26 cellular contexts compared by ENCODE assay signal in the genomic region with DNA sequence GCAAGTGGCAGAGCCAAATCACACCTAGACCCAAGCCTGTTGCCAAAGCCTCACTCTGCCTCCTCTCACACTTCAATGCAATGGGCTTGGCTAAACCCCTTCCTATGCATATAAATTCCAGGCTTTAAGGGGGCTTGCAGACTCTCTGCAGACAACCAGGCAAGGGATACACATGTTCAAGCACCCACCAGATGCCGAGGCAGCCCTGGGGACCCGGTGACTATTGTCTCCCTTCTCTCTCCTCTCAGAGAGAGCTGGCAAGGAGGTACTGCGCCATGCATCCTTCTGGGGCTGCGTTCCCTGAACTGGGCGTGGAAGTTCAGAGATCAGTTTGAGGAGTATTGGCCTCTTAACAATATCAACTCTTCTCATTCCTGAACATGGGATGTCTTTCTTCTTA.
"Had no signal": no experiment of that assay in that cellular context is flagged by ENCODE, and none has a peak within 500 bp of the region (broad histone marks: within the 10 kb centered on the region; RNA-seq: fewer than 3 reads in every experiment).

No MANE protein-coding gene starts in this region.

- H3K36me3 ChIP-seq: brain microvascular endothelial cell, esophagus muscularis mucosa, left ventricle myocardium inferior, ovary, right lobe of liver, upper lobe of left lung had no signal

- H3K4me1 ChIP-seq: esophagus muscularis mucosa, right lobe of liver, upper lobe of left lung had no signal

- H3K9me3 ChIP-seq: left ventricle myocardium inferior, ovary, right lobe of liver, upper lobe of left lung had no signal

- H3K27me3 ChIP-seq: brain microvascular endothelial cell, foreskin keratinocyte, ovary, right lobe of liver, upper lobe of left lung had no signal

- FAIRE-seq: astrocyte, islet of Langerhans had no signal

- H3K4me3 ChIP-seq: esophagus muscularis mucosa, left ventricle myocardium inferior, lung, ovary, right lobe of liver, skin epidermis, upper lobe of left lung had no signal

- H3K27ac ChIP-seq: brain microvascular endothelial cell, esophagus muscularis mucosa, foreskin keratinocyte, left ventricle myocardium inferior, ovary, right lobe of liver, skin epidermis, upper lobe of left lung had no signal

- ATAC-seq: activated CD8-positive, alpha-beta T cell treated with anti-CD3 and anti-CD28 coated beads, Interleukin-2, amount 10 ng/mL, durations not matched to agents 7 days and 5 days; activated T-cell treated with anti-CD3 and anti-CD28 coated beads, Interleukin-2, amount 50 U/mL, for 4 hours; foreskin keratinocyte; right lobe of liver; SK-N-SH treated with all-trans-retinoic acid at 6 μM for 48 hours; stimulated activated effector memory CD8-positive, alpha-beta T cell treated with anti-CD3 and anti-CD28 coated beads, Interleukin-12 subunit alpha, Interleukin-12 subunit beta, amount 100 ng/mL, for 72 hours; T-helper 17 cell had no signal

- DNase-seq: activated CD4-positive, alpha-beta T cell treated with anti-CD3 and anti-CD28 coated beads for 1 hour; activated CD4-positive, alpha-beta T cell treated with anti-CD3 and anti-CD28 coated beads, Interleukin-2, amount 10 ng/mL, durations not matched to agents 7 days and 5 days; activated CD8-positive, alpha-beta T cell treated with anti-CD3 and anti-CD28 coated beads, Interleukin-2, amount 10 ng/mL, durations not matched to agents 7 days and 5 days; activated naive CD4-positive, alpha-beta T cell treated with anti-CD3 and anti-CD28 coated beads, Interleukin-2, amount 50 U/mL, for 16 hours; activated T-cell treated with anti-CD3 and anti-CD28 coated beads, Interleukin-2, amount 50 U/mL, for 4 hours; amniotic stem cell; brain microvascular endothelial cell; caudate nucleus; foreskin keratinocyte; glutamatergic neuron; left ventricle myocardium inferior; stimulated activated CD4-positive, alpha-beta T cell treated with anti-CD3 and anti-CD28 coated beads, Interleukin-12 subunit alpha, Interleukin-12 subunit beta, amount 100 ng/mL, for 4 hours; stimulated activated CD4-positive, alpha-beta T cell treated with anti-CD3 and anti-CD28 coated beads, Interleukin-4, amount 100 ng/mL, for 1 hour; substantia nigra; T-helper 17 cell; T1000; upper lobe of left lung had no signal
